In genomic region chr18:49846718-49847470, GRCh38 we compare ENCODE assay signal across 21 cellular contexts. TPM values are rescaled to one million over a fixed set of nuclear protein-coding genes. Genes with fewer than 3 reads are reported as not detected.
DNase-seq lines count a peak whose midpoint lies in the region; ATAC-seq and TF ChIP-seq lines count a peak whose summit lies in the region.
"Had no signal": no experiment of that assay in that cellular context is flagged by ENCODE, and none has a peak within 500 bp of the region (broad histone marks: within the 10 kb centered on the region; RNA-seq: fewer than 3 reads in every experiment).

No MANE protein-coding gene starts in this region.

- no peaks in the 10 kb centered on the region for H3K9me3 Mint-ChIP-seq in Calu3 (ENCODE audit: low read depth, unreplicated experiment)
- H3K9me3 Mint-ChIP-seq: activated CD4-positive, alpha-beta memory T cell treated with anti-CD3 and anti-CD28 coated beads, Interleukin-2, amount 10 ng/mL, durations not matched to agents 7 days and 5 days; activated naive CD4-positive, alpha-beta T cell treated with anti-CD3 and anti-CD28 coated beads for 36 hours; CD8-positive, alpha-beta memory T cell; neural crest cell; T-helper 2 cell treated with Interferon-gamma antibody and Interleukin-4, amounts not matched to agents 5 μg/mL and 100 μg/mL, for 36 hours; WTC11 had no signal

- H3K4me1 Mint-ChIP-seq in Calu3 (ENCODE audit: low read depth, unreplicated experiment) = peaks cover 36% of the 10 kb centered on the region

- no peak for DNase-seq in Calu3
- DNase-seq in NCI-H510A (lab: John Stamatoyannopoulos, UW) = peak; percentile 60
- peak; percentile 60 for DNase-seq in mesenteric fat pad (ENCODE audit: low spot score)
- DNase-seq in CD1c-positive myeloid dendritic cell (ENCODE audit: extremely low spot score) = no peak
- DNase-seq in A673 (ENCODE audit: low spot score) = no peak
- no peak for DNase-seq in left ventricle myocardium superior
- no peak for DNase-seq in tibial nerve (ENCODE audit: low spot score in 2 of 2)
- DNase-seq: activated CD4-positive, alpha-beta memory T cell treated with anti-CD3 and anti-CD28 coated beads, Interleukin-2, amount 10 ng/mL, durations not matched to agents 7 days and 5 days; activated naive CD4-positive, alpha-beta T cell treated with anti-CD3 and anti-CD28 coated beads for 36 hours; aorta; CD8-positive, alpha-beta memory T cell; central memory CD4-positive, alpha-beta T cell; left cardiac atrium; midbrain; Peyer's patch had no signal

- no peaks in the 10 kb centered on the region for H3K27me3 Mint-ChIP-seq in Calu3 (ENCODE audit: unreplicated experiment)

- TF ChIP-seq POLR2A in tibial nerve (IDR thresholded peaks at IDR 0.05) = no peak

- H3K9me3 ChIP-seq in A673 (ENCODE audit: low read depth, low read length, poor library complexity, severe bottlenecking) = no peaks in the 10 kb centered on the region
- H3K9me3 ChIP-seq in tibial nerve = no peaks in the 10 kb centered on the region
- H3K9me3 ChIP-seq: esophagus muscularis mucosa, Peyer's patch, SK-N-SH had no signal

- ATAC-seq in left ventricle myocardium superior = no peak
- ATAC-seq: WTC11 had no signal

- TF ChIP-seq CTCF in Calu3 (IDR thresholded peaks at IDR 0.05; ENCODE audit: unreplicated experiment) (no peak), A673 (conservative IDR thresholded peaks at IDR 0.05; ENCODE audit: low read depth, low read length) (no peak), tibial nerve (IDR thresholded peaks at IDR 0.05) (no peak)

- POLR2A ChIA-PET in A673 (lab: Charles Lee; ENCODE audit: low non-redundant PET) = no interaction called here

- peaks cover 34% of the 10 kb centered on the region for H3K36me3 Mint-ChIP-seq in Calu3 (ENCODE audit: insufficient read depth, unreplicated experiment)
- H3K36me3 Mint-ChIP-seq: CD8-positive, alpha-beta memory T cell; WTC11 had no signal

- TF ChIP-seq EP300 in Ishikawa (IDR thresholded peaks at IDR 0.05; ENCODE audit: borderline replicate concordance) (no peak), tibial nerve (IDR thresholded peaks at IDR 0.05) (no peak)

- TF ChIP-seq RAD21 in Ishikawa (IDR thresholded peaks at IDR 0.05; ENCODE audit: low read depth) = no peak

- H3K27ac ChIP-seq in A673 (ENCODE audit: low read depth, low read length, poor library complexity, severe bottlenecking) (no peak overlapping the region), tibial nerve (no peak overlapping the region)
- H3K27ac ChIP-seq: esophagus muscularis mucosa had no signal

- intact Hi-C loops in Calu3 (cut with micrococcal nuclease; ENCODE audit: unreplicated experiment) (no loop called here), A673 (cut with micrococcal nuclease; ENCODE audit: unreplicated experiment) (no loop called here), left ventricle myocardium superior (cut with micrococcal nuclease) (no loop called here)

- H3K36me3 ChIP-seq in A673 (ENCODE audit: insufficient read depth, low read length, poor library complexity, severe bottlenecking) = no peaks in the 10 kb centered on the region
- H3K36me3 ChIP-seq in tibial nerve = no peaks in the 10 kb centered on the region
- H3K36me3 ChIP-seq: esophagus muscularis mucosa had no signal

- CTCF ChIA-PET in Calu3 (lab: Charles Lee) (no interaction called here), A673 (lab: Charles Lee) (no interaction called here)

- no peak overlapping the region for H3K4me3 Mint-ChIP-seq in Calu3 (ENCODE audit: low read depth, unreplicated experiment)
- H3K4me3 Mint-ChIP-seq: activated CD4-positive, alpha-beta memory T cell treated with anti-CD3 and anti-CD28 coated beads, Interleukin-2, amount 10 ng/mL, durations not matched to agents 7 days and 5 days; activated naive CD4-positive, alpha-beta T cell treated with anti-CD3 and anti-CD28 coated beads for 36 hours; CD8-positive, alpha-beta memory T cell; neural crest cell; T-helper 2 cell treated with Interferon-gamma antibody and Interleukin-4, amounts not matched to agents 5 μg/mL and 100 μg/mL, for 36 hours; WTC11 had no signal

- H3K4me3 ChIP-seq in A673 (ENCODE audit: low read depth, low read length, poor library complexity, severe bottlenecking) (no peak overlapping the region), tibial nerve (no peak overlapping the region)
- H3K4me3 ChIP-seq: esophagus muscularis mucosa had no signal

- H3K4me1 ChIP-seq in A673 (ENCODE audit: insufficient read depth, low read length, poor library complexity, severe bottlenecking) (no peaks in the 10 kb centered on the region), tibial nerve (peaks cover 0 to 19% (median 2%) of the 10 kb centered on the region in 4 donors)

- H3K27me3 ChIP-seq in A673 (replicated peaks; ENCODE audit: insufficient read depth, low read depth, low read length, poor library complexity) (no peaks in the 10 kb centered on the region), tibial nerve (peaks cover 0 to 6% of the 10 kb centered on the region in 2 donors)
- H3K27me3 ChIP-seq: Peyer's patch had no signal

- WGBS in tibial nerve, 2 donors = 65 to 70% methylated on average over 10 of the region's 10 CpGs

- H3K27ac Mint-ChIP-seq in Calu3 (ENCODE audit: unreplicated experiment) = peak overlapping the region; percentile 16
- H3K27ac Mint-ChIP-seq: activated CD4-positive, alpha-beta memory T cell treated with anti-CD3 and anti-CD28 coated beads, Interleukin-2, amount 10 ng/mL, durations not matched to agents 7 days and 5 days; activated naive CD4-positive, alpha-beta T cell treated with anti-CD3 and anti-CD28 coated beads for 36 hours; T-helper 2 cell treated with Interferon-gamma antibody and Interleukin-4, amounts not matched to agents 5 μg/mL and 100 μg/mL, for 36 hours; WTC11 had no signal

- BruUV-seq in Calu3 (replicated peaks; lab: Mats Ljungman, UMichigan) (no TSS peak), A673 (replicated peaks; lab: Mats Ljungman, UMichigan) (no TSS peak)

TF ChIP-seq in Ishikawa, 13 proteins besides CTCF, POLR2A, EP300 and RAD21:
- TF ChIP-seq, protein P1, sequence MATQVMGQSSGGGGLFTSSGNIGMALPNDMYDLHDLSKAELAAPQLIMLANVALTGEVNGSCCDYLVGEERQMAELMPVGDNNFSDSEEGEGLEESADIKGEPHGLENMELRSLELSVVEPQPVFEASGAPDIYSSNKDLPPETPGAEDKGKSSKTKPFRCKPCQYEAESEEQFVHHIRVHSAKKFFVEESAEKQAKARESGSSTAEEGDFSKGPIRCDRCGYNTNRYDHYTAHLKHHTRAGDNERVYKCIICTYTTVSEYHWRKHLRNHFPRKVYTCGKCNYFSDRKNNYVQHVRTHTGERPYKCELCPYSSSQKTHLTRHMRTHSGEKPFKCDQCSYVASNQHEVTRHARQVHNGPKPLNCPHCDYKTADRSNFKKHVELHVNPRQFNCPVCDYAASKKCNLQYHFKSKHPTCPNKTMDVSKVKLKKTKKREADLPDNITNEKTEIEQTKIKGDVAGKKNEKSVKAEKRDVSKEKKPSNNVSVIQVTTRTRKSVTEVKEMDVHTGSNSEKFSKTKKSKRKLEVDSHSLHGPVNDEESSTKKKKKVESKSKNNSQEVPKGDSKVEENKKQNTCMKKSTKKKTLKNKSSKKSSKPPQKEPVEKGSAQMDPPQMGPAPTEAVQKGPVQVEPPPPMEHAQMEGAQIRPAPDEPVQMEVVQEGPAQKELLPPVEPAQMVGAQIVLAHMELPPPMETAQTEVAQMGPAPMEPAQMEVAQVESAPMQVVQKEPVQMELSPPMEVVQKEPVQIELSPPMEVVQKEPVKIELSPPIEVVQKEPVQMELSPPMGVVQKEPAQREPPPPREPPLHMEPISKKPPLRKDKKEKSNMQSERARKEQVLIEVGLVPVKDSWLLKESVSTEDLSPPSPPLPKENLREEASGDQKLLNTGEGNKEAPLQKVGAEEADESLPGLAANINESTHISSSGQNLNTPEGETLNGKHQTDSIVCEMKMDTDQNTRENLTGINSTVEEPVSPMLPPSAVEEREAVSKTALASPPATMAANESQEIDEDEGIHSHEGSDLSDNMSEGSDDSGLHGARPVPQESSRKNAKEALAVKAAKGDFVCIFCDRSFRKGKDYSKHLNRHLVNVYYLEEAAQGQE (IDR thresholded peaks at IDR 0.05; ENCODE audit: low read depth) = 0 out of 2 replicates have a peak, but pooled peaks have one; percentile 45
- TF ChIP-seq EGR1 (IDR thresholded peaks at IDR 0.05) (no peak), CEBPB (IDR thresholded peaks at IDR 0.05) (no peak)

RNA-seq across cellular contexts. Expression of gene ACAA2, which starts 33.6 kb away (rescaled TPM):
- 77.1 and 79.9 TPM in 2 replicates for total RNA-seq in Calu3 (2022)
- total RNA-seq in mesenteric fat pad = 178 TPM
- 51.1 and 60.6 TPM in 2 replicates for total RNA-seq in A673 (2021)
- 397 TPM for total RNA-seq in left ventricle myocardium superior
- total RNA-seq in tibial nerve = 10 to 100 TPM; 47.9 to 63.4 (median 50.0) TPM

Comparison
In these comparisons a context has a peak if more than half of its experiments do, and no peak if none do; other contexts are left out.
1. DNase-seq: peak in NCI-H510A (single experiment) and mesenteric fat pad (single experiment); none in Calu3 (single experiment), CD1c-positive myeloid dendritic cell (single experiment), A673 (single experiment), left ventricle myocardium superior (single experiment) and tibial nerve (0 of 2).